ENCODE assay signal across 18 cellular contexts in genomic region chr6:13429406-13429753, GRCh38. TPM values are rescaled to one million over a fixed set of nuclear protein-coding genes. Genes with fewer than 3 reads are reported as not detected.
DNase-seq lines count a peak whose midpoint lies in the region; ATAC-seq and TF ChIP-seq lines count a peak whose summit lies in the region.
"Had no signal": no experiment of that assay in that cellular context is flagged by ENCODE, and none has a peak within 500 bp of the region (broad histone marks: within the 10 kb centered on the region; RNA-seq: fewer than 3 reads in every experiment).

No MANE protein-coding gene starts in this region.

- peaks cover 0 to 23% (median 8%) of the 10 kb centered on the region in 4 donors for H3K4me1 ChIP-seq in Peyer's patch
- peaks cover 20 to 100% (median 85%) of the 10 kb centered on the region in 6 donors for H3K4me1 ChIP-seq in spleen
- H3K4me1 ChIP-seq: adrenal gland, SJSA1 had no signal

- H3K36me3 Mint-ChIP-seq in activated T-cell treated with anti-CD3 and anti-CD28 coated beads, Interleukin-2, amount 50 U/mL, for 24 hours (ENCODE audit: low read depth) = peaks cover 15% of the 10 kb centered on the region
- H3K36me3 Mint-ChIP-seq in central memory CD8-positive, alpha-beta T cell (ENCODE audit: insufficient read depth) = peaks cover 7% of the 10 kb centered on the region

- no peaks in the 10 kb centered on the region for H3K36me3 ChIP-seq in Peyer's patch
- H3K36me3 ChIP-seq in spleen = no peaks in the 10 kb centered on the region
- H3K36me3 ChIP-seq: adrenal gland, SJSA1 had no signal

- H3K4me3 ChIP-seq in Peyer's patch = no peak overlapping the region
- no peak overlapping the region for H3K4me3 ChIP-seq in spleen
- H3K4me3 ChIP-seq: adrenal gland, SJSA1 had no signal

- no peak for TF ChIP-seq CTCF in Peyer's patch (IDR thresholded peaks at IDR 0.05)
- TF ChIP-seq CTCF in spleen (IDR thresholded peaks at IDR 0.05 in 8 of 11, conservative IDR thresholded peaks at IDR 0.05 in 3 of 11) = no peak

- H3K9me3 ChIP-seq in Peyer's patch (no peaks in the 10 kb centered on the region), spleen (no peaks in the 10 kb centered on the region)
- H3K9me3 ChIP-seq: adrenal gland, SJSA1 had no signal

- no peak for ATAC-seq in central memory CD8-positive, alpha-beta T cell (replicated peaks; ENCODE audit: extremely low read depth, poor library complexity, severe bottlenecking)
- no peak for ATAC-seq in GM21360 (IDR thresholded peaks at IDR 0.05; ENCODE audit: unreplicated experiment)

- H3K27me3 ChIP-seq in Peyer's patch = no peaks in the 10 kb centered on the region
- no peaks in the 10 kb centered on the region for H3K27me3 ChIP-seq in spleen (replicated peaks in 1 of 7)
- H3K27me3 ChIP-seq: SJSA1 had no signal

- DNase-seq in activated T-cell treated with anti-CD3 and anti-CD28 coated beads, Interleukin-2, amount 50 U/mL, for 24 hours = no peak
- DNase-seq in activated T-cell treated with anti-CD3 and anti-CD28 coated beads, Interleukin-2, amount 50 U/mL, for 1 hour = no peak
- no peak for DNase-seq in Peyer's patch
- DNase-seq in central memory CD8-positive, alpha-beta T cell (ENCODE audit: low spot score in 2 of 2) = no peak
- DNase-seq in spleen = no peak
- DNase-seq in NCI-H446 treated with DMSO at 0.1 percent for 48 hours (lab: John Stamatoyannopoulos, UW) = no peak
- DNase-seq in NCI-H345 (lab: John Stamatoyannopoulos, UW) = no peak
- DNase-seq: activated CD8-positive, alpha-beta memory T cell treated with anti-CD3 and anti-CD28 coated beads, Interleukin-2, amount 50 U/mL, for 48 hours; COR-L47; NCI-H1436; NCI-H2227 treated with DMSO at 0.1 percent for 48 hours; stimulated activated CD4-positive, alpha-beta T cell treated with anti-CD3 and anti-CD28 coated beads, Interleukin-15, amount 100 ng/mL, for 24 hours had no signal

- H3K27ac Mint-ChIP-seq in activated T-cell treated with anti-CD3 and anti-CD28 coated beads, Interleukin-2, amount 50 U/mL, for 24 hours = peak overlapping the region; percentile 98
- H3K27ac Mint-ChIP-seq in central memory CD8-positive, alpha-beta T cell (ENCODE audit: low read depth) = peak overlapping the region; percentile 89
- H3K27ac Mint-ChIP-seq: progenitor cell of endocrine pancreas had no signal

- TF ChIP-seq POLR2A in Peyer's patch (IDR thresholded peaks at IDR 0.05) (no peak), spleen (IDR thresholded peaks at IDR 0.05) (no peak)

- H3K27ac ChIP-seq in Peyer's patch (peak overlapping the region in 3 of 4 donors; percentile 50 to 71 (median 69)), spleen (peak overlapping the region in 7 of 8 donors; percentile 64 to 87 (median 82))
- H3K27ac ChIP-seq: adrenal gland, KMS-11, SJSA1, VCaP had no signal

- peaks cover 92% of the 10 kb centered on the region for H3K4me1 Mint-ChIP-seq in activated T-cell treated with anti-CD3 and anti-CD28 coated beads, Interleukin-2, amount 50 U/mL, for 24 hours (ENCODE audit: low read depth)
- H3K4me1 Mint-ChIP-seq in central memory CD8-positive, alpha-beta T cell = peaks cover 78% of the 10 kb centered on the region

- intact Hi-C loops in spleen (cut with DNase I; ENCODE audit: low total_unique reads) = no loop called here

- H3K4me3 Mint-ChIP-seq in activated T-cell treated with anti-CD3 and anti-CD28 coated beads, Interleukin-2, amount 50 U/mL, for 24 hours = no peak overlapping the region
- H3K4me3 Mint-ChIP-seq in central memory CD8-positive, alpha-beta T cell = peak overlapping the region; percentile 44

- H3K27me3 Mint-ChIP-seq in activated T-cell treated with anti-CD3 and anti-CD28 coated beads, Interleukin-2, amount 50 U/mL, for 24 hours = no peaks in the 10 kb centered on the region
- no peaks in the 10 kb centered on the region for H3K27me3 Mint-ChIP-seq in central memory CD8-positive, alpha-beta T cell

- WGBS in spleen, 5 donors = 59 to 67% (median 65%) methylated on average over 5 of the region's 5 CpGs

- peaks cover 8% of the 10 kb centered on the region for H3K9me3 Mint-ChIP-seq in activated T-cell treated with anti-CD3 and anti-CD28 coated beads, Interleukin-2, amount 50 U/mL, for 24 hours
- no peaks in the 10 kb centered on the region for H3K9me3 Mint-ChIP-seq in central memory CD8-positive, alpha-beta T cell

RNA-seq across cellular contexts. Expression of gene GFOD1, which starts 58.0 kb away (rescaled TPM):
- total RNA-seq in Peyer's patch (10 to 100 TPM; 10.7 to 24.2 (median 17.6) TPM), spleen (10 to 100 TPM; 16.0 to 54.0 (median 37.4) TPM)
- polyA plus RNA-seq in spleen = 1 to 10 TPM; 3.4 to 8.2 (median 4.2) TPM
